23 cellular contexts compared by ENCODE assay signal in genomic region chr4:8169763-8170162, GRCh38. TPM values are rescaled to one million over a fixed set of nuclear protein-coding genes. Genes with fewer than 3 reads are reported as not detected.
"Had no signal": no experiment of that assay in that cellular context is flagged by ENCODE, and none has a peak within 500 bp of the region (broad histone marks: within the 10 kb centered on the region; RNA-seq: fewer than 3 reads in every experiment).

No MANE protein-coding gene starts in this region.

- H3K4me3 ChIP-seq: K562, SJSA1, SK-N-MC had no signal

- H3K36me3 Mint-ChIP-seq: IgD-negative memory B cell had no signal

- DNase-seq: Kasumi-1, MM.1S, NCI-H1092 treated with DMSO at 0.1 percent for 48 hours, NCI-H1436, NCI-H187, NCI-H2029, NCI-H2081 treated with DMSO at 0.1 percent for 48 hours, NCI-H2171, NCI-H226, NCI-H446, NCI-H510A, NCI-H524 treated with DMSO at 0.1 percent for 48 hours, NCI-H69, NCI-H774, Right ventricle myocardium superior, RPMI8226, SIG-M5 had no signal

- H3K4me1 ChIP-seq: SJSA1 had no signal

- H3K36me3 ChIP-seq: SJSA1 had no signal

- H3K27ac Mint-ChIP-seq: IgD-negative memory B cell had no signal

- H3K9ac ChIP-seq: KMS-11 had no signal

- ATAC-seq: K562 had no signal

- H3K4me2 ChIP-seq: KMS-11 had no signal

- H3K27ac ChIP-seq: KMS-11, SJSA1, SK-N-MC had no signal

RNA-seq across cellular contexts. Expression of gene ABLIM2, which starts 11.2 kb away (rescaled TPM):
- total RNA-seq: K562, M059J had no signal
- polyA plus RNA-seq: K562 had no signal
